Comparison of ENCODE assay signal across 2 cellular contexts in the genomic region with DNA sequence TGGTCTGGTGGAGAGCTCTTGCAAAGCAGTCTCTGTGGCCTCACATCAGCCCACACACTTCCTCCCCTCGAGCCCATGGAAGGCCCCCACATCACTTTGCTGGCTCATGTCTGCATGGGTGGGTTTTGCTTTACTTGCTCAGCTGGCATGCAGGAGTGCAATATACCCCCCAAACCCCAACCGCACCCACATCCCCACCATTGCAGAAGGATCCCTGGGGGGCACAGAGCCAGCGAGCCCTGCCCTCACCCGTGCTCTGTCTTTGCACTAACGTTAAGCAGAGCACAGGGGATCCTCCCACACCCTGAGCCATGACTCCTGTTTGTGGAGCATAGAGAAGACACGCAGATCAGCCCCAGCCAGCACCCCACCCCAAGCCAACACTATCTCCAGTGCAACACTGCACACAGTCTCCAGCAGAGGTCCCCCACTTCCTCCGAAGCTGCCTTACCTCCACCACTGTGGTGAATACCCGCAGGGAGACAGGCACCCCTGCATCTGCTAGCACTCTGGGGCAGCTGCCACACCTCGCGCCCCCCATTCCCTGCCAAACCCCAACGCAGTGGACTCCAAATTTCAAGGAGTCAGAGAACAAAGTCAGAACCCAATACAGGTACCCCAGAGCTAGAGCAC.
TF ChIP-seq lines count a peak whose summit lies in the region.

No MANE protein-coding gene starts in this region.

TF ChIP-seq in GM23338, 12 proteins besides CTCF, POLR2A, EP300 and RAD21:
- no peak for TF ChIP-seq NANOG (IDR thresholded peaks at IDR 0.05; ENCODE audit: borderline replicate concordance)
- TF ChIP-seq REST (IDR thresholded peaks at IDR 0.05; ENCODE audit: unreplicated experiment), result no peak
- no peak for TF ChIP-seq EZH2phosphoT487 (IDR thresholded peaks at IDR 0.05; ENCODE audit: unreplicated experiment)
- TF ChIP-seq JUNB (IDR thresholded peaks at IDR 0.05; ENCODE audit: unreplicated experiment), result no peak
- TF ChIP-seq STAT1 (IDR thresholded peaks at IDR 0.05; ENCODE audit: unreplicated experiment), result no peak
- no peak for TF ChIP-seq ZNF462 (CRISPR knock-in tag; IDR thresholded peaks at IDR 0.05)
- TF ChIP-seq EZH2 (IDR thresholded peaks at IDR 0.05; ENCODE audit: low read depth, unreplicated experiment), result no peak

TF ChIP-seq in WTC11, 78 proteins besides CTCF, POLR2A, EP300 and RAD21:
- TF ChIP-seq, protein P1, sequence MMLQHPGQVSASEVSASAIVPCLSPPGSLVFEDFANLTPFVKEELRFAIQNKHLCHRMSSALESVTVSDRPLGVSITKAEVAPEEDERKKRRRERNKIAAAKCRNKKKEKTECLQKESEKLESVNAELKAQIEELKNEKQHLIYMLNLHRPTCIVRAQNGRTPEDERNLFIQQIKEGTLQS (CRISPR knock-in tag; conservative IDR thresholded peaks at IDR 0.05), result no peak
- TF ChIP-seq HMGXB4 (CRISPR knock-in tag; IDR thresholded peaks at IDR 0.05) (no peak), ARID4B (CRISPR knock-in tag; IDR thresholded peaks at IDR 0.05; ENCODE audit: borderline replicate concordance) (0 out of 2 replicates have a peak, but pooled peaks have one; percentile 35), CREB1 (CRISPR knock-in tag; IDR thresholded peaks at IDR 0.05) (no peak)
- TF ChIP-seq, protein P2, sequence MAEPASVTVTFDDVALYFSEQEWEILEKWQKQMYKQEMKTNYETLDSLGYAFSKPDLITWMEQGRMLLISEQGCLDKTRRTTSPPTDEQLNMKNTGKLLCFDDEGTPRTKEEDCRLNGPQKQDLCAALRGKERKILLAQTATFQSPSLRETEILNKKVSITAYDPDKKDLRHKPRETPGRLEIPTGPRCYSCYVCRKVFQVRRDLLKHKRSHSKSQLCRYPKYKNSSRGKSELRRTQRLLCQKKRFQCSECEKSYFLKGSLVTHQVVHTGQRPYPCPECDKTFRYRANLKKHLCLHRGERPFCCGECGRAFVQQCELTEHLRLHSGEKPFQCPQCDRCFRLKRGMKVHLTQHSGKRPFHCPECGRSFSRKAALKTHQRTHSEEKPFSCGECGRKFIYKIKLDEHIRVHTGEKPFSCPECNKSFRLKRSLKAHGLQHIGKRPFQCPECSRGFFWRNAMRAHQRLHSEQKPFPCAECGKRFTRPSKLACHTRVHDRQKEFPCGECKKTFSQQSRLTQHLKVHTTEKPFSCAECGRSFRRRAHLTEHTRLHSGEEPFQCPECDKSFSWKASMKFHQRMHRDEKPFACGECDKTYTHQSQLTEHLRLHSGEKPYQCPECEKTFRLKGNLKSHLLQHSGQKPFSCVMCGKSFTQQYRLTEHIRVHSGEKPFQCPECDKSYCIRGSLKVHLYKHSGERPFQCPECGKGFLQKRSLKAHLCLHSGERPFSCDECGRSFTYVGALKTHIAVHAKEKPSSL (CRISPR knock-in tag; conservative IDR thresholded peaks at IDR 0.05), result no peak
